In the genomic region with DNA sequence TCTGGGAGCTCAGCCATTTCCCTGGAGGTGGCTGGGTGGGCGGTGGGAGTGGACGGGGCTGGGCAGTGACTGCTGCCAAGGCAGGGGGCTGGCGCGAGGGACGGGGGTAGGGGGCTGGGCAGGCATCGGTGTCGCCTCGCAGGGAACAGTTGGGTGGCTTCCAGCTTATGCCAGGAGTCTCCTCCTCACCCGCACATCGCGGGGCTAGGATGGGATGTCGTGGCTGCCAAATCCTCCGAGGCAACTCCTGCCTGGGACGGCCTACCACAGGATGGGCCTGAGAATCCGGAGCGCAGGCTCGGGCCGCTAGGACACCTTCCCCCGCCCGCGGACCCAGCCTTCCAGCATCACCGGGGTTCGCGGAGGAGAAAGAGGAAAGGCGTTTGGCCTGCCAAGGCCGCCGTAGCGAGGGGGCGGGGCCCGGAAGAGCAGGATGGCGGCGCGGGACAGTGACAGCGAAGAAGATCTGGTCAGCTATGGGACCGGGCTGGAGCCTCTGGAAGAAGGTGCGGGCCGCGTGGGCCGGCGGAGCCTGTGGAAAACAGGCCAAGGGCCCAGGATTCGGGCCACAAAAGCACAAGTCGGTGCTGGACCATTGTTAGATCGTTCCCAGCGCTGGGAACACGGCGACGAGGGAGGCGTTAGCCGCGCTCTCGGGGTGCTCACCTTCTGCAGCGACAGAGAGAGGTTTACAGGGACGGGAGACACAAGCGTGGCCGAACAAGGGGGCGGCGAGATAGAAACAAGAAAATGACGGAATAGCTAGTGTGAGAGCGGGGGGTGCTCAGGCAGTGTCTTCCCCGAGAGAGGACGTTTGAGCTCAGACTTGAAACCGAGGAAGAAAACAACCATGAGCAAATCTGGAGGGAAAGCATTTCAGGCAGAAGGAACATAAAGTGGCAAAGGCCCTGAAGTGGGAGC, we compare ENCODE assay signal across 1 cellular context.
TF ChIP-seq lines count a peak whose summit lies in the region.

A gene with protein sequence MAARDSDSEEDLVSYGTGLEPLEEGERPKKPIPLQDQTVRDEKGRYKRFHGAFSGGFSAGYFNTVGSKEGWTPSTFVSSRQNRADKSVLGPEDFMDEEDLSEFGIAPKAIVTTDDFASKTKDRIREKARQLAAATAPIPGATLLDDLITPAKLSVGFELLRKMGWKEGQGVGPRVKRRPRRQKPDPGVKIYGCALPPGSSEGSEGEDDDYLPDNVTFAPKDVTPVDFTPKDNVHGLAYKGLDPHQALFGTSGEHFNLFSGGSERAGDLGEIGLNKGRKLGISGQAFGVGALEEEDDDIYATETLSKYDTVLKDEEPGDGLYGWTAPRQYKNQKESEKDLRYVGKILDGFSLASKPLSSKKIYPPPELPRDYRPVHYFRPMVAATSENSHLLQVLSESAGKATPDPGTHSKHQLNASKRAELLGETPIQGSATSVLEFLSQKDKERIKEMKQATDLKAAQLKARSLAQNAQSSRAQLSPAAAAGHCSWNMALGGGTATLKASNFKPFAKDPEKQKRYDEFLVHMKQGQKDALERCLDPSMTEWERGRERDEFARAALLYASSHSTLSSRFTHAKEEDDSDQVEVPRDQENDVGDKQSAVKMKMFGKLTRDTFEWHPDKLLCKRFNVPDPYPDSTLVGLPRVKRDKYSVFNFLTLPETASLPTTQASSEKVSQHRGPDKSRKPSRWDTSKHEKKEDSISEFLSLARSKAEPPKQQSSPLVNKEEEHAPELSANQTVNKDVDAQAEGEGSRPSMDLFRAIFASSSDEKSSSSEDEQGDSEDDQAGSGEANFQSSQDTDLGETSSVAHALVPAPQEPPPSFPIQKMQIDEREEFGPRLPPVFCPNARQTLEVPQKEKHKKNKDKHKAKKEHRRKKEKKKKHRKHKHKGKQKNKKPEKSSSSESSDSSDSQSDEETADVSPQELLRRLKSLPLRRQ (plus strand): TSS at position 421 of the 921 bp plus-strand sequence. CDS start 13 bp downstream, at position 434.

TF ChIP-seq in HepG2, 621 proteins besides CTCF, POLR2A, EP300 and RAD21 (continued from another document and continues in another):
- TF ChIP-seq, protein P1, sequence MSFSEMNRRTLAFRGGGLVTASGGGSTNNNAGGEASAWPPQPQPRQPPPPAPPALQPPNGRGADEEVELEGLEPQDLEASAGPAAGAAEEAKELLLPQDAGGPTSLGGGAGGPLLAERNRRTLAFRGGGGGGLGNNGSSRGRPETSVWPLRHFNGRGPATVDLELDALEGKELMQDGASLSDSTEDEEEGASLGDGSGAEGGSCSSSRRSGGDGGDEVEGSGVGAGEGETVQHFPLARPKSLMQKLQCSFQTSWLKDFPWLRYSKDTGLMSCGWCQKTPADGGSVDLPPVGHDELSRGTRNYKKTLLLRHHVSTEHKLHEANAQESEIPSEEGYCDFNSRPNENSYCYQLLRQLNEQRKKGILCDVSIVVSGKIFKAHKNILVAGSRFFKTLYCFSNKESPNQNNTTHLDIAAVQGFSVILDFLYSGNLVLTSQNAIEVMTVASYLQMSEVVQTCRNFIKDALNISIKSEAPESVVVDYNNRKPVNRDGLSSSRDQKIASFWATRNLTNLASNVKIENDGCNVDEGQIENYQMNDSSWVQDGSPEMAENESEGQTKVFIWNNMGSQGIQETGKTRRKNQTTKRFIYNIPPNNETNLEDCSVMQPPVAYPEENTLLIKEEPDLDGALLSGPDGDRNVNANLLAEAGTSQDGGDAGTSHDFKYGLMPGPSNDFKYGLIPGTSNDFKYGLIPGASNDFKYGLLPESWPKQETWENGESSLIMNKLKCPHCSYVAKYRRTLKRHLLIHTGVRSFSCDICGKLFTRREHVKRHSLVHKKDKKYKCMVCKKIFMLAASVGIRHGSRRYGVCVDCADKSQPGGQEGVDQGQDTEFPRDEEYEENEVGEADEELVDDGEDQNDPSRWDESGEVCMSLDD (CRISPR knock-in tag; IDR thresholded peaks at IDR 0.05; ENCODE audit: borderline replicate concordance), result 0 out of 2 replicates have a peak, but pooled peaks have one; percentile 45
- TF ChIP-seq YY1 (IDR thresholded peaks at IDR 0.05; ENCODE audit: insufficient read depth, insufficient replicate concordance, low read depth, low read length) (peak; percentile 92), ZNF180 (CRISPR knock-in tag; IDR thresholded peaks at IDR 0.05; ENCODE audit: borderline replicate concordance, low read depth) (no peak), ZNF619 (CRISPR knock-in tag; IDR thresholded peaks at IDR 0.05) (0 out of 2 replicates have a peak, but pooled peaks have one; percentile 90), SMARCC2 (IDR thresholded peaks at IDR 0.05) (no peak), ZNF17 (CRISPR knock-in tag; IDR thresholded peaks at IDR 0.05) (no peak), KDM2A (CRISPR knock-in tag; IDR thresholded peaks at IDR 0.05; ENCODE audit: borderline replicate concordance, low read depth) (peak; percentile 93), ARNT (IDR thresholded peaks at IDR 0.05) (no peak), GABPB1 (CRISPR knock-in tag; IDR thresholded peaks at IDR 0.05) (peak; percentile 89), ZNF282 (IDR thresholded peaks at IDR 0.05; ENCODE audit: partially characterized antibody) (no peak), ZNF773 (CRISPR knock-in tag; IDR thresholded peaks at IDR 0.05; ENCODE audit: borderline replicate concordance) (no peak), SAFB2 (CRISPR knock-in tag; IDR thresholded peaks at IDR 0.05; ENCODE audit: borderline replicate concordance, low read depth) (peak; percentile 29; the same call in 1 of the 2 replicates), BORCS8-MEF2B (CRISPR knock-in tag; IDR thresholded peaks at IDR 0.05) (peak; percentile 88), NFE2 (CRISPR knock-in tag; IDR thresholded peaks at IDR 0.05) (no peak), BCL6 (CRISPR knock-in tag; IDR thresholded peaks at IDR 0.05) (peak; percentile 67), ZNF331 (CRISPR knock-in tag; IDR thresholded peaks at IDR 0.05) (peak; percentile 81), CBX1 (IDR thresholded peaks at IDR 0.05; ENCODE audit: low read depth) (no peak), ATF7 (IDR thresholded peaks at IDR 0.05) (no peak), ATF7 (CRISPR knock-in tag; IDR thresholded peaks at IDR 0.05) (peak; percentile 52; the same call in 1 of the 2 replicates), ZNF724P (CRISPR knock-in tag; IDR thresholded peaks at IDR 0.05; ENCODE audit: borderline replicate concordance) (peak; percentile 87; the same call in 1 of the 2 replicates)
- TF ChIP-seq, protein P2, sequence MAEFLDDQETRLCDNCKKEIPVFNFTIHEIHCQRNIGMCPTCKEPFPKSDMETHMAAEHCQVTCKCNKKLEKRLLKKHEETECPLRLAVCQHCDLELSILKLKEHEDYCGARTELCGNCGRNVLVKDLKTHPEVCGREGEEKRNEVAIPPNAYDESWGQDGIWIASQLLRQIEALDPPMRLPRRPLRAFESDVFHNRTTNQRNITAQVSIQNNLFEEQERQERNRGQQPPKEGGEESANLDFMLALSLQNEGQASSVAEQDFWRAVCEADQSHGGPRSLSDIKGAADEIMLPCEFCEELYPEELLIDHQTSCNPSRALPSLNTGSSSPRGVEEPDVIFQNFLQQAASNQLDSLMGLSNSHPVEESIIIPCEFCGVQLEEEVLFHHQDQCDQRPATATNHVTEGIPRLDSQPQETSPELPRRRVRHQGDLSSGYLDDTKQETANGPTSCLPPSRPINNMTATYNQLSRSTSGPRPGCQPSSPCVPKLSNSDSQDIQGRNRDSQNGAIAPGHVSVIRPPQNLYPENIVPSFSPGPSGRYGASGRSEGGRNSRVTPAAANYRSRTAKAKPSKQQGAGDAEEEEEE (CRISPR knock-in tag; IDR thresholded peaks at IDR 0.05; ENCODE audit: borderline replicate concordance), result no peak
- TF ChIP-seq, protein P3, sequence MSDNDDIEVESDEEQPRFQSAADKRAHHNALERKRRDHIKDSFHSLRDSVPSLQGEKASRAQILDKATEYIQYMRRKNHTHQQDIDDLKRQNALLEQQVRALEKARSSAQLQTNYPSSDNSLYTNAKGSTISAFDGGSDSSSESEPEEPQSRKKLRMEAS (IDR thresholded peaks at IDR 0.05), result peak; percentile 74; the same call in 1 of the 2 replicates
- TF ChIP-seq, protein P4, sequence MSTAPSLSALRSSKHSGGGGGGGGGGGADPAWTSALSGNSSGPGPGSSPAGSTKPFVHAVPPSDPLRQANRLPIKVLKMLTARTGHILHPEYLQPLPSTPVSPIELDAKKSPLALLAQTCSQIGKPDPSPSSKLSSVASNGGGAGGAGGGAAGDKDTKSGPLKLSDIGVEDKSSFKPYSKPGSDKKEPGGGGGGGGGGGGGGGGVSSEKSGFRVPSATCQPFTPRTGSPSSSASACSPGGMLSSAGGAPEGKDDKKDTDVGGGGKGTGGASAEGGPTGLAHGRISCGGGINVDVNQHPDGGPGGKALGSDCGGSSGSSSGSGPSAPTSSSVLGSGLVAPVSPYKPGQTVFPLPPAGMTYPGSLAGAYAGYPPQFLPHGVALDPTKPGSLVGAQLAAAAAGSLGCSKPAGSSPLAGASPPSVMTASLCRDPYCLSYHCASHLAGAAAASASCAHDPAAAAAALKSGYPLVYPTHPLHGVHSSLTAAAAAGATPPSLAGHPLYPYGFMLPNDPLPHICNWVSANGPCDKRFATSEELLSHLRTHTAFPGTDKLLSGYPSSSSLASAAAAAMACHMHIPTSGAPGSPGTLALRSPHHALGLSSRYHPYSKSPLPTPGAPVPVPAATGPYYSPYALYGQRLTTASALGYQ (CRISPR knock-in tag; IDR thresholded peaks at IDR 0.05), result peak; percentile 30; the same call in 1 of the 2 replicates
- TF ChIP-seq, protein P5, sequence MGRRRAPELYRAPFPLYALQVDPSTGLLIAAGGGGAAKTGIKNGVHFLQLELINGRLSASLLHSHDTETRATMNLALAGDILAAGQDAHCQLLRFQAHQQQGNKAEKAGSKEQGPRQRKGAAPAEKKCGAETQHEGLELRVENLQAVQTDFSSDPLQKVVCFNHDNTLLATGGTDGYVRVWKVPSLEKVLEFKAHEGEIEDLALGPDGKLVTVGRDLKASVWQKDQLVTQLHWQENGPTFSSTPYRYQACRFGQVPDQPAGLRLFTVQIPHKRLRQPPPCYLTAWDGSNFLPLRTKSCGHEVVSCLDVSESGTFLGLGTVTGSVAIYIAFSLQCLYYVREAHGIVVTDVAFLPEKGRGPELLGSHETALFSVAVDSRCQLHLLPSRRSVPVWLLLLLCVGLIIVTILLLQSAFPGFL (CRISPR knock-in tag; IDR thresholded peaks at IDR 0.05), result no peak
- TF ChIP-seq, protein P6, sequence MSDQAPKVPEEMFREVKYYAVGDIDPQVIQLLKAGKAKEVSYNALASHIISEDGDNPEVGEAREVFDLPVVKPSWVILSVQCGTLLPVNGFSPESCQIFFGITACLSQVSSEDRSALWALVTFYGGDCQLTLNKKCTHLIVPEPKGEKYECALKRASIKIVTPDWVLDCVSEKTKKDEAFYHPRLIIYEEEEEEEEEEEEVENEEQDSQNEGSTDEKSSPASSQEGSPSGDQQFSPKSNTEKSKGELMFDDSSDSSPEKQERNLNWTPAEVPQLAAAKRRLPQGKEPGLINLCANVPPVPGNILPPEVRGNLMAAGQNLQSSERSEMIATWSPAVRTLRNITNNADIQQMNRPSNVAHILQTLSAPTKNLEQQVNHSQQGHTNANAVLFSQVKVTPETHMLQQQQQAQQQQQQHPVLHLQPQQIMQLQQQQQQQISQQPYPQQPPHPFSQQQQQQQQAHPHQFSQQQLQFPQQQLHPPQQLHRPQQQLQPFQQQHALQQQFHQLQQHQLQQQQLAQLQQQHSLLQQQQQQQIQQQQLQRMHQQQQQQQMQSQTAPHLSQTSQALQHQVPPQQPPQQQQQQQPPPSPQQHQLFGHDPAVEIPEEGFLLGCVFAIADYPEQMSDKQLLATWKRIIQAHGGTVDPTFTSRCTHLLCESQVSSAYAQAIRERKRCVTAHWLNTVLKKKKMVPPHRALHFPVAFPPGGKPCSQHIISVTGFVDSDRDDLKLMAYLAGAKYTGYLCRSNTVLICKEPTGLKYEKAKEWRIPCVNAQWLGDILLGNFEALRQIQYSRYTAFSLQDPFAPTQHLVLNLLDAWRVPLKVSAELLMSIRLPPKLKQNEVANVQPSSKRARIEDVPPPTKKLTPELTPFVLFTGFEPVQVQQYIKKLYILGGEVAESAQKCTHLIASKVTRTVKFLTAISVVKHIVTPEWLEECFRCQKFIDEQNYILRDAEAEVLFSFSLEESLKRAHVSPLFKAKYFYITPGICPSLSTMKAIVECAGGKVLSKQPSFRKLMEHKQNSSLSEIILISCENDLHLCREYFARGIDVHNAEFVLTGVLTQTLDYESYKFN (CRISPR knock-in tag; conservative IDR thresholded peaks at IDR 0.05), result peak; percentile 54; the same call in 1 of the 2 replicates
- TF ChIP-seq, protein P7, sequence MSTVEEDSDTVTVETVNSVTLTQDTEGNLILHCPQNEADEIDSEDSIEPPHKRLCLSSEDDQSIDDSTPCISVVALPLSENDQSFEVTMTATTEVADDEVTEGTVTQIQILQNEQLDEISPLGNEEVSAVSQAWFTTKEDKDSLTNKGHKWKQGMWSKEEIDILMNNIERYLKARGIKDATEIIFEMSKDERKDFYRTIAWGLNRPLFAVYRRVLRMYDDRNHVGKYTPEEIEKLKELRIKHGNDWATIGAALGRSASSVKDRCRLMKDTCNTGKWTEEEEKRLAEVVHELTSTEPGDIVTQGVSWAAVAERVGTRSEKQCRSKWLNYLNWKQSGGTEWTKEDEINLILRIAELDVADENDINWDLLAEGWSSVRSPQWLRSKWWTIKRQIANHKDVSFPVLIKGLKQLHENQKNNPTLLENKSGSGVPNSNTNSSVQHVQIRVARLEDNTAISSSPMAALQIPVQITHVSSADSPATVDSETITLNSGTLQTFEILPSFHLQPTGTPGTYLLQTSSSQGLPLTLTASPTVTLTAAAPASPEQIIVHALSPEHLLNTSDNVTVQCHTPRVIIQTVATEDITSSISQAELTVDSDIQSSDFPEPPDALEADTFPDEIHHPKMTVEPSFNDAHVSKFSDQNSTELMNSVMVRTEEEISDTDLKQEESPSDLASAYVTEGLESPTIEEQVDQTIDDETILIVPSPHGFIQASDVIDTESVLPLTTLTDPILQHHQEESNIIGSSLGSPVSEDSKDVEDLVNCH (CRISPR knock-in tag; IDR thresholded peaks at IDR 0.05), result no peak
- TF ChIP-seq, protein P8, sequence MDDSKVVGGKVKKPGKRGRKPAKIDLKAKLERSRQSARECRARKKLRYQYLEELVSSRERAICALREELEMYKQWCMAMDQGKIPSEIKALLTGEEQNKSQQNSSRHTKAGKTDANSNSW (CRISPR knock-in tag; IDR thresholded peaks at IDR 0.05; ENCODE audit: borderline replicate concordance), result no peak
